ENCODE assay signal across 1 cellular context in genomic region chr10:93462881-93463280, GRCh38.
TF ChIP-seq lines count a peak whose summit lies in the region.

No MANE protein-coding gene starts in this region.

TF ChIP-seq in SK-N-SH, 30 proteins besides CTCF, POLR2A, EP300 and RAD21 (continued from another document):
- TF ChIP-seq RXRA (IDR thresholded peaks at IDR 0.05; ENCODE audit: borderline replicate concordance, low read depth) (peak; percentile 38; the same call in 1 of the 2 replicates), IRF3 (IDR thresholded peaks at IDR 0.05; ENCODE audit: low read depth, low read length) (no peak), MXI1 (IDR thresholded peaks at IDR 0.05; ENCODE audit: low read depth, low read length) (no peak), GATA2 (CRISPR knock-in tag; IDR thresholded peaks at IDR 0.05) (no peak), ELF1 (IDR thresholded peaks at IDR 0.05) (no peak), MAX (IDR thresholded peaks at IDR 0.05; ENCODE audit: low read depth) (peak; percentile 16; the same call in 1 of the 2 replicates), NRF1 (IDR thresholded peaks at IDR 0.05; ENCODE audit: low read depth, low read length) (no peak)
